In the genomic region with DNA sequence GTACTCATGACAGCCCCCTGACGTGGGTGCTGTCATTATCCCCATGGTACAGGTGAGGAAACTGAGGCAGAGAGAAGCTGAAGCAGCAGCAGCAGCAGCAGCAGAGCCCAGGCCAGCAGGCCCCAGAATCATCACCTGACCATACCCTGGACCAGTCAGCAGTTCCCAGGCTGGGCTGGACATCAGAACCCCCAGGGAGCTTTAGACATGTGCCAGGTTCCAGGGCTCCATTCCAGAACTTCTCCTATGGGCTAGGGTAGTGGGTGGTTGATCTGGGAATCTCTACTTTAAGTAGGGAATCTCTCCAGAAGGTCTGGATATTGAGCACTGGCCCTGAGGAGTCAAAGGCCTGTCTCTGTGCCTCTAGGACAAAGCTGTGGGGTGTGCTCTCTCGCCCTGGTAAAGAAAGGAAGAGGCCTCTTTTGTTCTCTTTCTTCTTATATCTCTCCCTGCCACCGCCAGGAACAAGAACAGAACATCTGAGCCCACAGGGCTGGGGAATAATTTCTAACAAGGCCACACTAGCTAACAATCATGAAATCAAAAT, we compare ENCODE assay signal across 1 cellular context.
TF ChIP-seq lines count a peak whose summit lies in the region.

No MANE protein-coding gene starts in this region.

TF ChIP-seq in endothelial cell of umbilical vein, 7 proteins besides CTCF, POLR2A, EP300 and RAD21:
- TF ChIP-seq, protein P1, sequence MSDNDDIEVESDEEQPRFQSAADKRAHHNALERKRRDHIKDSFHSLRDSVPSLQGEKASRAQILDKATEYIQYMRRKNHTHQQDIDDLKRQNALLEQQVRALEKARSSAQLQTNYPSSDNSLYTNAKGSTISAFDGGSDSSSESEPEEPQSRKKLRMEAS (IDR thresholded peaks at IDR 0.05; ENCODE audit: insufficient read depth, insufficient read length) = no peak
- no peak for TF ChIP-seq FOS (IDR thresholded peaks at IDR 0.05; ENCODE audit: borderline replicate concordance, insufficient read depth, low read length)
- TF ChIP-seq EZH2 (IDR thresholded peaks at IDR 0.05; ENCODE audit: borderline replicate concordance, low read depth, low read length, severe bottlenecking) = no peak
- no peak for TF ChIP-seq POLR2AphosphoS5 (IDR thresholded peaks at IDR 0.05; ENCODE audit: insufficient read depth, low read depth, low read length)
